1 cellular context compared by ENCODE assay signal in the genomic region with DNA sequence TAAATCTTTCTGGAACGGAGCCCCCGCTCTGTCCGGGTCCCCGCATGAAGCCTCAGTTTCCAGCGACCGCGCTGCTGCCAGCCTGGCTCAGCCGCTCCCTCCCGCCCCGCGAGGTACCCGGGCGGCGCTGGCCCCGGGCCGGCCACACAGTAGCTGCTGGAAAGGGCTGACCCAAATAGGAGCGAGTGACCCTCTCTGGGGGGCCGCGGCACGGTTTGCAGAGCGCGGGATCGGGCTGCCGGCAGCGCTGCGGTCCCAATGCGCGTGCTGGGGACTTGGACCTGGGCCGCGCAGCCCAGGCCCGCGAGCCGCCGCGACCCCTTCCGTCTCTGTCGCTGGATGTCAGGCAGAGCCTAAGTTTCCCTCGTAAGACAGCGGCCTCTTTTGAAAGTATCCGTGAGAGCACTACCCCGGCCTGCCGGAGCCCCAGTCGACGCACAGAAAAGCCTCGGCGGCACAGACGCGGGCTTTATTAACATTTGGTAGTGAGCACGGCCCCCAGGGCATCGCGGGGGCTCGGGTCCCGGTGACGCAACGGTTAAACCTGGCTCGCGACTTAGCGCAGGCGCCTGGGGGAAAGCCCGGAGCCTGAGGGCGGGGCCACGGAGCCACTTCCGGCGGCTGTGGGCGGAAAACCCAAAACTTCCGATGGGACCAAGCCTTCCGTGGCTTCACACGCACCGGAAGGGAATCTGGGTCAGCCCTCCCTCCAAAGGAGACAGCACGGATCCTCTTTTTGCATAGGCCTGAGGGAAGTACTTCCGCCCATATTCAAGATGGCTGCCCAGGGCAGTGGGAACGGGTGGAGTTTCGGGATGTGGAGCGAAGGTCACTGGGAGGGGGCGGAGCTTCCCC.
TF ChIP-seq lines count a peak whose summit lies in the region.

No MANE protein-coding gene starts in this region.

TF ChIP-seq in K562, 482 proteins besides CTCF, POLR2A, EP300 and RAD21 (continues in another document):
- TF ChIP-seq, protein P1, sequence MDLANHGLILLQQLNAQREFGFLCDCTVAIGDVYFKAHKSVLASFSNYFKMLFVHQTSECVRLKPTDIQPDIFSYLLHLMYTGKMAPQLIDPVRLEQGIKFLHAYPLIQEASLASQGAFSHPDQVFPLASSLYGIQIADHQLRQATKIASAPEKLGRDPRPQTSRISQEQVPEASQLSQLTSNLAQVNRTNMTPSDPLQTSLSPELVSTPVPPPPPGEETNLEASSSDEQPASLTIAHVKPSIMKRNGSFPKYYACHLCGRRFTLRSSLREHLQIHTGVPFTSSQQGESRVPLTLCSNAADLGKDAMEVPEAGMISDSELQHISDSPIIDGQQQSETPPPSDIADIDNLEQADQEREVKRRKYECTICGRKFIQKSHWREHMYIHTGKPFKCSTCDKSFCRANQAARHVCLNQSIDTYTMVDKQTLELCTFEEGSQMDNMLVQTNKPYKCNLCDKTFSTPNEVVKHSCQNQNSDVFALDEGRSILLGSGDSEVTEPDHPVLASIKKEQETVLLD (IDR thresholded peaks at IDR 0.05) = no peak; the same call in 1 of the 2 replicates
- no peak for TF ChIP-seq GTF2A2 (tag; IDR thresholded peaks at IDR 0.05)
- TF ChIP-seq ZNF644 (tag; IDR thresholded peaks at IDR 0.05; ENCODE audit: low read depth) = no peak
- TF ChIP-seq HLTF (IDR thresholded peaks at IDR 0.05) = no peak
- TF ChIP-seq, protein P2, sequence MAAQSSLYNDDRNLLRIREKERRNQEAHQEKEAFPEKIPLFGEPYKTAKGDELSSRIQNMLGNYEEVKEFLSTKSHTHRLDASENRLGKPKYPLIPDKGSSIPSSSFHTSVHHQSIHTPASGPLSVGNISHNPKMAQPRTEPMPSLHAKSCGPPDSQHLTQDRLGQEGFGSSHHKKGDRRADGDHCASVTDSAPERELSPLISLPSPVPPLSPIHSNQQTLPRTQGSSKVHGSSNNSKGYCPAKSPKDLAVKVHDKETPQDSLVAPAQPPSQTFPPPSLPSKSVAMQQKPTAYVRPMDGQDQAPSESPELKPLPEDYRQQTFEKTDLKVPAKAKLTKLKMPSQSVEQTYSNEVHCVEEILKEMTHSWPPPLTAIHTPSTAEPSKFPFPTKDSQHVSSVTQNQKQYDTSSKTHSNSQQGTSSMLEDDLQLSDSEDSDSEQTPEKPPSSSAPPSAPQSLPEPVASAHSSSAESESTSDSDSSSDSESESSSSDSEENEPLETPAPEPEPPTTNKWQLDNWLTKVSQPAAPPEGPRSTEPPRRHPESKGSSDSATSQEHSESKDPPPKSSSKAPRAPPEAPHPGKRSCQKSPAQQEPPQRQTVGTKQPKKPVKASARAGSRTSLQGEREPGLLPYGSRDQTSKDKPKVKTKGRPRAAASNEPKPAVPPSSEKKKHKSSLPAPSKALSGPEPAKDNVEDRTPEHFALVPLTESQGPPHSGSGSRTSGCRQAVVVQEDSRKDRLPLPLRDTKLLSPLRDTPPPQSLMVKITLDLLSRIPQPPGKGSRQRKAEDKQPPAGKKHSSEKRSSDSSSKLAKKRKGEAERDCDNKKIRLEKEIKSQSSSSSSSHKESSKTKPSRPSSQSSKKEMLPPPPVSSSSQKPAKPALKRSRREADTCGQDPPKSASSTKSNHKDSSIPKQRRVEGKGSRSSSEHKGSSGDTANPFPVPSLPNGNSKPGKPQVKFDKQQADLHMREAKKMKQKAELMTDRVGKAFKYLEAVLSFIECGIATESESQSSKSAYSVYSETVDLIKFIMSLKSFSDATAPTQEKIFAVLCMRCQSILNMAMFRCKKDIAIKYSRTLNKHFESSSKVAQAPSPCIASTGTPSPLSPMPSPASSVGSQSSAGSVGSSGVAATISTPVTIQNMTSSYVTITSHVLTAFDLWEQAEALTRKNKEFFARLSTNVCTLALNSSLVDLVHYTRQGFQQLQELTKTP (IDR thresholded peaks at IDR 0.05; ENCODE audit: low read depth in 1 of 2, partially characterized antibody in 2 of 2) = no peak
- no peak for TF ChIP-seq IFI16 (CRISPR knock-in tag; IDR thresholded peaks at IDR 0.05)
- no peak for TF ChIP-seq ZNF408 (CRISPR knock-in tag; IDR thresholded peaks at IDR 0.05; ENCODE audit: low read depth)
- no peak for TF ChIP-seq RBM15 (IDR thresholded peaks at IDR 0.05; ENCODE audit: insufficient read depth, low read length)
- no peak for TF ChIP-seq BCL6 (CRISPR knock-in tag; IDR thresholded peaks at IDR 0.05)
- peak; percentile 69; the same call in 1 of the 2 replicates for TF ChIP-seq NR2F6 (CRISPR knock-in tag; IDR thresholded peaks at IDR 0.05)
- TF ChIP-seq, protein P3, sequence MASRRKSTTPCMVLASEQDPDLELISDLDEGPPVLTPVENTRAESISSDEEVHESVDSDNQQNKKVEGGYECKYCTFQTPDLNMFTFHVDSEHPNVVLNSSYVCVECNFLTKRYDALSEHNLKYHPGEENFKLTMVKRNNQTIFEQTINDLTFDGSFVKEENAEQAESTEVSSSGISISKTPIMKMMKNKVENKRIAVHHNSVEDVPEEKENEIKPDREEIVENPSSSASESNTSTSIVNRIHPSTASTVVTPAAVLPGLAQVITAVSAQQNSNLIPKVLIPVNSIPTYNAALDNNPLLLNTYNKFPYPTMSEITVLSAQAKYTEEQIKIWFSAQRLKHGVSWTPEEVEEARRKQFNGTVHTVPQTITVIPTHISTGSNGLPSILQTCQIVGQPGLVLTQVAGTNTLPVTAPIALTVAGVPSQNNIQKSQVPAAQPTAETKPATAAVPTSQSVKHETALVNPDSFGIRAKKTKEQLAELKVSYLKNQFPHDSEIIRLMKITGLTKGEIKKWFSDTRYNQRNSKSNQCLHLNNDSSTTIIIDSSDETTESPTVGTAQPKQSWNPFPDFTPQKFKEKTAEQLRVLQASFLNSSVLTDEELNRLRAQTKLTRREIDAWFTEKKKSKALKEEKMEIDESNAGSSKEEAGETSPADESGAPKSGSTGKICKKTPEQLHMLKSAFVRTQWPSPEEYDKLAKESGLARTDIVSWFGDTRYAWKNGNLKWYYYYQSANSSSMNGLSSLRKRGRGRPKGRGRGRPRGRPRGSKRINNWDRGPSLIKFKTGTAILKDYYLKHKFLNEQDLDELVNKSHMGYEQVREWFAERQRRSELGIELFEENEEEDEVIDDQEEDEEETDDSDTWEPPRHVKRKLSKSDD (conservative IDR thresholded peaks at IDR 0.05; ENCODE audit: low read length) = 0 out of 2 replicates have a peak, but pooled peaks have one; percentile 12
- TF ChIP-seq KDM5B (IDR thresholded peaks at IDR 0.05; ENCODE audit: insufficient replicate concordance, low read depth, low read length) = no peak
- TF ChIP-seq ZNF217 (CRISPR knock-in tag; IDR thresholded peaks at IDR 0.05) = no peak
- TF ChIP-seq JUND (IDR thresholded peaks at IDR 0.05; ENCODE audit: borderline replicate concordance, low read depth, low read length) = peak; percentile 64
- no peak; the same call in 2 of the 3 replicates for TF ChIP-seq JUND (tag; IDR thresholded peaks at IDR 0.05; ENCODE audit: borderline replicate concordance, low read depth, low read length)
- TF ChIP-seq PRPF4 (IDR thresholded peaks at IDR 0.05; ENCODE audit: insufficient read depth, low read depth, low read length, poor library complexity, severe bottlenecking) = no peak
- TF ChIP-seq ZNF146 (CRISPR knock-in tag; IDR thresholded peaks at IDR 0.05; ENCODE audit: unreplicated experiment) = no peak
- TF ChIP-seq, protein P4, sequence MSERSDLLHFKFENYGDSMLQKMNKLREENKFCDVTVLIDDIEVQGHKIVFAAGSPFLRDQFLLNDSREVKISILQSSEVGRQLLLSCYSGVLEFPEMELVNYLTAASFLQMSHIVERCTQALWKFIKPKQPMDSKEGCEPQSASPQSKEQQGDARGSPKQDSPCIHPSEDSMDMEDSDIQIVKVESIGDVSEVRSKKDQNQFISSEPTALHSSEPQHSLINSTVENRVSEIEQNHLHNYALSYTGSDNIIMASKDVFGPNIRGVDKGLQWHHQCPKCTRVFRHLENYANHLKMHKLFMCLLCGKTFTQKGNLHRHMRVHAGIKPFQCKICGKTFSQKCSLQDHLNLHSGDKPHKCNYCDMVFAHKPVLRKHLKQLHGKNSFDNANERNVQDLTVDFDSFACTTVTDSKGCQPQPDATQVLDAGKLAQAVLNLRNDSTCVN (CRISPR knock-in tag; IDR thresholded peaks at IDR 0.05) = 0 out of 2 replicates have a peak, but pooled peaks have one; percentile 3
- TF ChIP-seq ASH1L (IDR thresholded peaks at IDR 0.05; ENCODE audit: borderline replicate concordance, low read depth, partially characterized antibody) = peak; percentile 86
- TF ChIP-seq TSC22D4 (tag; IDR thresholded peaks at IDR 0.05) = no peak
- TF ChIP-seq, protein P5, sequence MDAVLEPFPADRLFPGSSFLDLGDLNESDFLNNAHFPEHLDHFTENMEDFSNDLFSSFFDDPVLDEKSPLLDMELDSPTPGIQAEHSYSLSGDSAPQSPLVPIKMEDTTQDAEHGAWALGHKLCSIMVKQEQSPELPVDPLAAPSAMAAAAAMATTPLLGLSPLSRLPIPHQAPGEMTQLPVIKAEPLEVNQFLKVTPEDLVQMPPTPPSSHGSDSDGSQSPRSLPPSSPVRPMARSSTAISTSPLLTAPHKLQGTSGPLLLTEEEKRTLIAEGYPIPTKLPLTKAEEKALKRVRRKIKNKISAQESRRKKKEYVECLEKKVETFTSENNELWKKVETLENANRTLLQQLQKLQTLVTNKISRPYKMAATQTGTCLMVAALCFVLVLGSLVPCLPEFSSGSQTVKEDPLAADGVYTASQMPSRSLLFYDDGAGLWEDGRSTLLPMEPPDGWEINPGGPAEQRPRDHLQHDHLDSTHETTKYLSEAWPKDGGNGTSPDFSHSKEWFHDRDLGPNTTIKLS (IDR thresholded peaks at IDR 0.05; ENCODE audit: borderline replicate concordance, low read depth) = peak; percentile 28; the same call in 1 of the 2 replicates
- TF ChIP-seq NFIX (CRISPR knock-in tag; IDR thresholded peaks at IDR 0.05; ENCODE audit: low read depth) = no peak
- TF ChIP-seq, protein P6, sequence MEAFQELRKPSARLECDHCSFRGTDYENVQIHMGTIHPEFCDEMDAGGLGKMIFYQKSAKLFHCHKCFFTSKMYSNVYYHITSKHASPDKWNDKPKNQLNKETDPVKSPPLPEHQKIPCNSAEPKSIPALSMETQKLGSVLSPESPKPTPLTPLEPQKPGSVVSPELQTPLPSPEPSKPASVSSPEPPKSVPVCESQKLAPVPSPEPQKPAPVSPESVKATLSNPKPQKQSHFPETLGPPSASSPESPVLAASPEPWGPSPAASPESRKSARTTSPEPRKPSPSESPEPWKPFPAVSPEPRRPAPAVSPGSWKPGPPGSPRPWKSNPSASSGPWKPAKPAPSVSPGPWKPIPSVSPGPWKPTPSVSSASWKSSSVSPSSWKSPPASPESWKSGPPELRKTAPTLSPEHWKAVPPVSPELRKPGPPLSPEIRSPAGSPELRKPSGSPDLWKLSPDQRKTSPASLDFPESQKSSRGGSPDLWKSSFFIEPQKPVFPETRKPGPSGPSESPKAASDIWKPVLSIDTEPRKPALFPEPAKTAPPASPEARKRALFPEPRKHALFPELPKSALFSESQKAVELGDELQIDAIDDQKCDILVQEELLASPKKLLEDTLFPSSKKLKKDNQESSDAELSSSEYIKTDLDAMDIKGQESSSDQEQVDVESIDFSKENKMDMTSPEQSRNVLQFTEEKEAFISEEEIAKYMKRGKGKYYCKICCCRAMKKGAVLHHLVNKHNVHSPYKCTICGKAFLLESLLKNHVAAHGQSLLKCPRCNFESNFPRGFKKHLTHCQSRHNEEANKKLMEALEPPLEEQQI (IDR thresholded peaks at IDR 0.05) = no peak
- TF ChIP-seq RBM22 (IDR thresholded peaks at IDR 0.05; ENCODE audit: low read depth, low read length, poor library complexity, severe bottlenecking) = peak; percentile 89
- TF ChIP-seq, protein P7, sequence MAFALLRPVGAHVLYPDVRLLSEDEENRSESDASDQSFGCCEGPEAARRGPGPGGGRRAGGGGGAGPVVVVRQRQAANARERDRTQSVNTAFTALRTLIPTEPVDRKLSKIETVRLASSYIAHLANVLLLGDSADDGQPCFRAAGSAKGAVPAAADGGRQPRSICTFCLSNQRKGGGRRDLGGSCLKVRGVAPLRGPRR (CRISPR knock-in tag; IDR thresholded peaks at IDR 0.05) = no peak
- TF ChIP-seq, protein P8, sequence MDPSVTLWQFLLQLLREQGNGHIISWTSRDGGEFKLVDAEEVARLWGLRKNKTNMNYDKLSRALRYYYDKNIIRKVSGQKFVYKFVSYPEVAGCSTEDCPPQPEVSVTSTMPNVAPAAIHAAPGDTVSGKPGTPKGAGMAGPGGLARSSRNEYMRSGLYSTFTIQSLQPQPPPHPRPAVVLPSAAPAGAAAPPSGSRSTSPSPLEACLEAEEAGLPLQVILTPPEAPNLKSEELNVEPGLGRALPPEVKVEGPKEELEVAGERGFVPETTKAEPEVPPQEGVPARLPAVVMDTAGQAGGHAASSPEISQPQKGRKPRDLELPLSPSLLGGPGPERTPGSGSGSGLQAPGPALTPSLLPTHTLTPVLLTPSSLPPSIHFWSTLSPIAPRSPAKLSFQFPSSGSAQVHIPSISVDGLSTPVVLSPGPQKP (CRISPR knock-in tag; IDR thresholded peaks at IDR 0.05) = no peak
- TF ChIP-seq, protein P9, sequence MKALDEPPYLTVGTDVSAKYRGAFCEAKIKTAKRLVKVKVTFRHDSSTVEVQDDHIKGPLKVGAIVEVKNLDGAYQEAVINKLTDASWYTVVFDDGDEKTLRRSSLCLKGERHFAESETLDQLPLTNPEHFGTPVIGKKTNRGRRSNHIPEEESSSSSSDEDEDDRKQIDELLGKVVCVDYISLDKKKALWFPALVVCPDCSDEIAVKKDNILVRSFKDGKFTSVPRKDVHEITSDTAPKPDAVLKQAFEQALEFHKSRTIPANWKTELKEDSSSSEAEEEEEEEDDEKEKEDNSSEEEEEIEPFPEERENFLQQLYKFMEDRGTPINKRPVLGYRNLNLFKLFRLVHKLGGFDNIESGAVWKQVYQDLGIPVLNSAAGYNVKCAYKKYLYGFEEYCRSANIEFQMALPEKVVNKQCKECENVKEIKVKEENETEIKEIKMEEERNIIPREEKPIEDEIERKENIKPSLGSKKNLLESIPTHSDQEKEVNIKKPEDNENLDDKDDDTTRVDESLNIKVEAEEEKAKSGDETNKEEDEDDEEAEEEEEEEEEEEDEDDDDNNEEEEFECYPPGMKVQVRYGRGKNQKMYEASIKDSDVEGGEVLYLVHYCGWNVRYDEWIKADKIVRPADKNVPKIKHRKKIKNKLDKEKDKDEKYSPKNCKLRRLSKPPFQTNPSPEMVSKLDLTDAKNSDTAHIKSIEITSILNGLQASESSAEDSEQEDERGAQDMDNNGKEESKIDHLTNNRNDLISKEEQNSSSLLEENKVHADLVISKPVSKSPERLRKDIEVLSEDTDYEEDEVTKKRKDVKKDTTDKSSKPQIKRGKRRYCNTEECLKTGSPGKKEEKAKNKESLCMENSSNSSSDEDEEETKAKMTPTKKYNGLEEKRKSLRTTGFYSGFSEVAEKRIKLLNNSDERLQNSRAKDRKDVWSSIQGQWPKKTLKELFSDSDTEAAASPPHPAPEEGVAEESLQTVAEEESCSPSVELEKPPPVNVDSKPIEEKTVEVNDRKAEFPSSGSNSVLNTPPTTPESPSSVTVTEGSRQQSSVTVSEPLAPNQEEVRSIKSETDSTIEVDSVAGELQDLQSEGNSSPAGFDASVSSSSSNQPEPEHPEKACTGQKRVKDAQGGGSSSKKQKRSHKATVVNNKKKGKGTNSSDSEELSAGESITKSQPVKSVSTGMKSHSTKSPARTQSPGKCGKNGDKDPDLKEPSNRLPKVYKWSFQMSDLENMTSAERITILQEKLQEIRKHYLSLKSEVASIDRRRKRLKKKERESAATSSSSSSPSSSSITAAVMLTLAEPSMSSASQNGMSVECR (CRISPR knock-in tag; IDR thresholded peaks at IDR 0.05) = peak; percentile 65
